ENCODE assay signal across 17 cellular contexts in the genomic region with DNA sequence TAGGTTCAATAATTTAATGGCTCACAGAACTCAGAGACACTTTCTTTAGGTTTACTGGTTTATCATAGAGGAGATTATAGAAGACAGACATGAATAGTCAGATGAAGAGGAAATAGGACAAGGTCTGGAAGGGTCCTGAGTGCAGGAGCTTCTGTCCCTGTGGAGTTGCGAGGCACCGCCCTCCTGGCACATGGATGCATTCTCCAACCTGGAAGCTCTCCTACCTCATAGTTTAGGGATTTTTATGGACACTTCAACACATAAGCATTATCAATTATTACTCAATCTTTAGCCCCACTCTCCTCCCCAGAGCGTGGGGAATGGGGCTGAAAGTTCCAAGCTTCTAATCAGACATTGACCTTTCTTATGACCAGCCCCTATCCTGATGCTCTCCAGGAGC. TPM values are rescaled to one million over a fixed set of nuclear protein-coding genes. Genes with fewer than 3 reads are reported as not detected.
A peak's percentile ranks its signal among the peaks of the same experiment; 100 is the strongest.
DNase-seq lines count a peak whose midpoint lies in the region; ATAC-seq, FAIRE-seq and TF ChIP-seq lines count a peak whose summit lies in the region.
"Had no signal": no experiment of that assay in that cellular context is flagged by ENCODE, and none has a peak within 500 bp of the region (broad histone marks: within the 10 kb centered on the region; RNA-seq: fewer than 3 reads in every experiment).

No MANE protein-coding gene starts in this region.

- no peaks in the 10 kb centered on the region for H3K27me3 ChIP-seq in body of pancreas
- H3K27me3 ChIP-seq in sigmoid colon, result peaks cover 0 to 5% (median 0%) of the 10 kb centered on the region in 3 donors

- no TSS peak for BruUV-seq in Calu3 (replicated peaks; lab: Mats Ljungman, UMichigan)

- H3K4me2 ChIP-seq in A549, result peak overlapping the region; percentile 71

- CTCF ChIA-PET in A549 (lab: Yijun Ruan, JAX), result interaction anchor here (2.1 to 9.7 kb wide), 9 partner anchors 10 to 61 kb away, joined by 5 to 182 read pairs (median 19); a partner anchor contains a TSS
- CTCF ChIA-PET in Calu3 (lab: Charles Lee), result interaction anchor here (1.2 to 1.4 kb wide), 2 partner anchors 13 to 34 kb away, joined by 3 read pairs; no protein-coding TSS in a partner anchor
- CTCF ChIA-PET in GM10248 (lab: Yijun Ruan, JAX), result interaction anchor here (1.1 to 4.3 kb wide), 9 partner anchors 12 to 195 kb away, joined by 3 to 38 read pairs (median 6); no protein-coding TSS in a partner anchor

- peaks cover 78% of the 10 kb centered on the region for H3K4me1 ChIP-seq in A549
- H3K4me1 ChIP-seq in body of pancreas, result peaks cover 77% of the 10 kb centered on the region
- peaks cover 0 to 7% (median 0%) of the 10 kb centered on the region in 4 donors for H3K4me1 ChIP-seq in sigmoid colon

- H3K27ac ChIP-seq in A549 (peak overlapping the region; percentile 82 to 90; a peak in 5 of 6 replicates), body of pancreas (no peak overlapping the region), sigmoid colon (no peak overlapping the region)

- no peak for FAIRE-seq in A549 (lab: Jason Lieb, UNC)
- FAIRE-seq: HepG2, HTR-8/SVneo had no signal

- no peaks in the 10 kb centered on the region for H3K9me3 Mint-ChIP-seq in Calu3 (ENCODE audit: low read depth, unreplicated experiment)
- H3K9me3 Mint-ChIP-seq: CD8-positive, alpha-beta T cell had no signal

- intact Hi-C loops in Calu3 (cut with micrococcal nuclease; ENCODE audit: unreplicated experiment) (no loop called here), body of pancreas (cut with DNase I) (no loop called here), sigmoid colon (cut with DNase I) (no loop called here)

- peaks cover 65% of the 10 kb centered on the region for H3K4me1 Mint-ChIP-seq in Calu3 (ENCODE audit: low read depth, unreplicated experiment)

- H3K36me3 Mint-ChIP-seq in Calu3 (ENCODE audit: insufficient read depth, unreplicated experiment), result peaks cover 16% of the 10 kb centered on the region
- H3K36me3 Mint-ChIP-seq: CD8-positive, alpha-beta T cell had no signal

- POLR2A ChIA-PET in A549 (lab: Yijun Ruan, JAX), result no interaction called here
- POLR2A ChIA-PET in GM10248 (lab: Yijun Ruan, JAX), result no interaction called here

- ATAC-seq in A549 (no peak), body of pancreas (no peak)
- ATAC-seq: CD8-positive, alpha-beta T cell; HepG2 had no signal

- H3K9me3 ChIP-seq in A549, result no peaks in the 10 kb centered on the region
- H3K9me3 ChIP-seq in body of pancreas, result no peaks in the 10 kb centered on the region
- no peaks in the 10 kb centered on the region for H3K9me3 ChIP-seq in sigmoid colon

- H3K36me3 ChIP-seq in body of pancreas (replicated peaks in 1 of 2; ENCODE audit: insufficient read depth in 1 of 2, low read depth in 2 of 2) (no peaks in the 10 kb centered on the region), sigmoid colon (no peaks in the 10 kb centered on the region)

- no peak for TF ChIP-seq RAD21 in A549 (conservative IDR thresholded peaks at IDR 0.05 in 1 of 2, IDR thresholded peaks at IDR 0.05 in 1 of 2)

- no peaks in the 10 kb centered on the region for H3K27me3 Mint-ChIP-seq in Calu3 (ENCODE audit: unreplicated experiment)

- TF ChIP-seq POLR2A in A549 (IDR thresholded peaks at IDR 0.05; ENCODE audit: low read length) (no peak), body of pancreas (IDR thresholded peaks at IDR 0.05) (no peak), sigmoid colon (IDR thresholded peaks at IDR 0.05) (no peak)

- H3K4me3 Mint-ChIP-seq in Calu3 (ENCODE audit: low read depth, unreplicated experiment), result no peak overlapping the region
- H3K4me3 Mint-ChIP-seq: CD8-positive, alpha-beta T cell; HFFc6 had no signal

- no peak for DNase-seq in A549 (ENCODE audit: low read depth in 1 of 2, low spot score in 1 of 2)
- no peak for DNase-seq in Calu3
- peak in 3 of 4 donors; percentile 5 to 6 (median 5) for DNase-seq in body of pancreas
- DNase-seq in sigmoid colon, result peak; percentile 14
- no peak for DNase-seq in GM10248 (ENCODE audit: extremely low spot score)
- no peak for DNase-seq in HuH-7 (ENCODE audit: low spot score)
- DNase-seq in NCI-H2196 treated with DMSO at 0.1 percent for 48 hours (lab: John Stamatoyannopoulos, UW; ENCODE audit: unreplicated experiment), result no peak
- DNase-seq: CD8-positive, alpha-beta T cell; COR-L47; DND-41; GDM1; HCEC 1CT; HFFc6 had no signal

- TF ChIP-seq EP300 in A549 (IDR thresholded peaks at IDR 0.05) (no peak), sigmoid colon (IDR thresholded peaks at IDR 0.05) (no peak)

- WGBS in A549 (ENCODE audit: missing lambda C conversion rate), result 87% methylated on average over 3 of the region's 3 CpGs
- WGBS in body of pancreas, 2 donors, result 85 to 97% methylated on average over 3 of the region's 3 CpGs
- 68 to 87% methylated on average over 3 of the region's 3 CpGs for WGBS in sigmoid colon, 2 donors

- TF ChIP-seq CTCF in A549 (IDR thresholded peaks at IDR 0.05) (no peak), Calu3 (IDR thresholded peaks at IDR 0.05; ENCODE audit: unreplicated experiment) (no peak), body of pancreas (IDR thresholded peaks at IDR 0.05) (no peak), sigmoid colon (IDR thresholded peaks at IDR 0.05) (no peak), GM10248 (IDR thresholded peaks at IDR 0.05; ENCODE audit: control extremely low read depth, extremely low read depth, low read depth, missing control alignments) (no peak)

- H3K4me3 ChIP-seq in A549 (no peak overlapping the region), body of pancreas (no peak overlapping the region), sigmoid colon (no peak overlapping the region)

- peak overlapping the region; percentile 77 for H3K27ac Mint-ChIP-seq in Calu3 (ENCODE audit: unreplicated experiment)
- H3K27ac Mint-ChIP-seq: CD8-positive, alpha-beta T cell; HFFc6 had no signal

TF ChIP-seq in A549, 52 proteins besides CTCF, POLR2A, EP300 and RAD21:
- TF ChIP-seq, protein P1, sequence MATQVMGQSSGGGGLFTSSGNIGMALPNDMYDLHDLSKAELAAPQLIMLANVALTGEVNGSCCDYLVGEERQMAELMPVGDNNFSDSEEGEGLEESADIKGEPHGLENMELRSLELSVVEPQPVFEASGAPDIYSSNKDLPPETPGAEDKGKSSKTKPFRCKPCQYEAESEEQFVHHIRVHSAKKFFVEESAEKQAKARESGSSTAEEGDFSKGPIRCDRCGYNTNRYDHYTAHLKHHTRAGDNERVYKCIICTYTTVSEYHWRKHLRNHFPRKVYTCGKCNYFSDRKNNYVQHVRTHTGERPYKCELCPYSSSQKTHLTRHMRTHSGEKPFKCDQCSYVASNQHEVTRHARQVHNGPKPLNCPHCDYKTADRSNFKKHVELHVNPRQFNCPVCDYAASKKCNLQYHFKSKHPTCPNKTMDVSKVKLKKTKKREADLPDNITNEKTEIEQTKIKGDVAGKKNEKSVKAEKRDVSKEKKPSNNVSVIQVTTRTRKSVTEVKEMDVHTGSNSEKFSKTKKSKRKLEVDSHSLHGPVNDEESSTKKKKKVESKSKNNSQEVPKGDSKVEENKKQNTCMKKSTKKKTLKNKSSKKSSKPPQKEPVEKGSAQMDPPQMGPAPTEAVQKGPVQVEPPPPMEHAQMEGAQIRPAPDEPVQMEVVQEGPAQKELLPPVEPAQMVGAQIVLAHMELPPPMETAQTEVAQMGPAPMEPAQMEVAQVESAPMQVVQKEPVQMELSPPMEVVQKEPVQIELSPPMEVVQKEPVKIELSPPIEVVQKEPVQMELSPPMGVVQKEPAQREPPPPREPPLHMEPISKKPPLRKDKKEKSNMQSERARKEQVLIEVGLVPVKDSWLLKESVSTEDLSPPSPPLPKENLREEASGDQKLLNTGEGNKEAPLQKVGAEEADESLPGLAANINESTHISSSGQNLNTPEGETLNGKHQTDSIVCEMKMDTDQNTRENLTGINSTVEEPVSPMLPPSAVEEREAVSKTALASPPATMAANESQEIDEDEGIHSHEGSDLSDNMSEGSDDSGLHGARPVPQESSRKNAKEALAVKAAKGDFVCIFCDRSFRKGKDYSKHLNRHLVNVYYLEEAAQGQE (IDR thresholded peaks at IDR 0.05), result no peak
- no peak for TF ChIP-seq CHD2 (IDR thresholded peaks at IDR 0.05; ENCODE audit: low read length, partially characterized antibody)
- TF ChIP-seq RNF2 (IDR thresholded peaks at IDR 0.05; ENCODE audit: borderline replicate concordance, low read depth), result no peak
- TF ChIP-seq JUNB (IDR thresholded peaks at IDR 0.05), result no peak
- no peak for TF ChIP-seq ZFP36 (IDR thresholded peaks at IDR 0.05; ENCODE audit: borderline replicate concordance, partially characterized antibody)
TF ChIP-seq in A549: peak in this region for 0.

RNA-seq across cellular contexts. Expression of a gene that starts 12.6 kb away (rescaled TPM):
- polyA plus RNA-seq in A549 (2011; rRNA removed), result 2,033 and 2,623 TPM in 2 replicates
- polyA plus RNA-seq in A549 (2012; cell fraction: cytosol; rRNA removed), result 5,680 and 6,103 TPM in 2 replicates
- 6,979 and 9,418 TPM in 2 replicates for polyA plus RNA-seq in A549 (2012; cell fraction: nucleus; rRNA removed)
- polyA plus RNA-seq in A549 (2017; fragmentation: RNase III; extraction: RNeasy Plus Mini Kit Qiagen cat#74134 plus additional on column Dnase treatment), result 3,055 to 3,652 TPM (median 3,189 TPM) in 3 replicates
- 2,472 and 2,922 TPM in 2 replicates for polyA minus RNA-seq in A549 (2011; rRNA and poly(A)+ RNA removed)
- 2,370 and 2,828 TPM in 2 replicates for total RNA-seq in Calu3 (2022)
- total RNA-seq in body of pancreas, result 100 to 1,000 TPM in 1 of 2 donors, 10 to 100 TPM in 1; 69.2 to 196 TPM
- total RNA-seq in sigmoid colon, result 1 to 10 TPM in 1 of 4 donors, under 1 TPM in 1, not detected in 2; 0.27 to 3.2 TPM
- polyA plus RNA-seq in sigmoid colon, result 10 to 100 TPM in 1 of 3 donors, 1 to 10 TPM in 2; 1.2 to 12.0 (median 2.4) TPM
- total RNA-seq: CD8-positive, alpha-beta T cell; HepG2 had no signal

RNA-seq across cellular contexts. Expression of a gene that starts 28.6 kb away (rescaled TPM):
- polyA plus RNA-seq in A549 (2011; rRNA removed) (59.8 and 63.1 TPM in 2 replicates), A549 (2017; fragmentation: RNase III; extraction: RNeasy Plus Mini Kit Qiagen cat#74134 plus additional on column Dnase treatment) (38.3 to 56.4 TPM (median 46.0 TPM) in 3 replicates), sigmoid colon (under 1 TPM in 2 of 3 donors, not detected in 1; under 0.01 to 0.34 TPM)
- polyA plus RNA-seq in A549 (2012; cell fraction: cytosol; rRNA removed), result 62.9 and 86.5 TPM in 2 replicates
- 87.4 and 102 TPM in 2 replicates for polyA plus RNA-seq in A549 (2012; cell fraction: nucleus; rRNA removed)
- 76.5 and 77.5 TPM in 2 replicates for polyA minus RNA-seq in A549 (2011; rRNA and poly(A)+ RNA removed)
- total RNA-seq in Calu3 (2022) (32.7 and 45.5 TPM in 2 replicates), body of pancreas (10 to 100 TPM; 10.2 to 11.9 TPM), sigmoid colon (not detected)
- total RNA-seq: CD8-positive, alpha-beta T cell had no signal

RNA-seq across cellular contexts. Expression of a gene that starts 54.0 kb away (rescaled TPM):
- polyA plus RNA-seq in A549 (2011; rRNA removed), result 23.5 and 43.0 TPM in 2 replicates
- polyA plus RNA-seq in A549 (2012; cell fraction: cytosol; rRNA removed), result 10.6 and 13.1 TPM in 2 replicates
- polyA plus RNA-seq in A549 (2012; cell fraction: nucleus; rRNA removed), result 73.1 and 148 TPM in 2 replicates
- 331 to 441 TPM (median 378 TPM) in 3 replicates for polyA plus RNA-seq in A549 (2017; fragmentation: RNase III; extraction: RNeasy Plus Mini Kit Qiagen cat#74134 plus additional on column Dnase treatment)
- polyA minus RNA-seq in A549 (2011; rRNA and poly(A)+ RNA removed), result 4.4 and 5.3 TPM in 2 replicates
- total RNA-seq in Calu3 (2022), result 2.6 and 3.6 TPM in 2 replicates
- total RNA-seq in body of pancreas, result 1 to 10 TPM; 1.8 to 8.6 TPM
- not detected for total RNA-seq in sigmoid colon
- polyA plus RNA-seq in sigmoid colon, result under 1 TPM in 2 of 3 donors, not detected in 1; 0.25 to 0.60 TPM
- total RNA-seq: A673, HepG2 had no signal
- polyA plus RNA-seq: CD14-positive monocyte, HepG2 had no signal

Comparison
In these comparisons a context has a peak if more than half of its experiments do, and no peak if none do; other contexts are left out.
1. DNase-seq: peak in body of pancreas (3 of 4) and sigmoid colon (single experiment); none in A549 (0 of 2), Calu3 (single experiment), GM10248 (single experiment), HuH-7 (single experiment) and NCI-H2196 treated with DMSO at 0.1 percent for 48 hours (single experiment).
2. H3K27ac ChIP-seq: peak in A549 (2 of 2); none in body of pancreas (0 of 4) and sigmoid colon (0 of 4).
3. RNA of a gene that starts 12.6 kb away (total RNA-seq): 2,370 to 2,828 TPM in Calu3 and 69.2 to 196 TPM in body of pancreas; 0.27 to 3.2 TPM in sigmoid colon; every median in the first group is over 10 times any median in the second.
4. RNA of a gene that starts 28.6 kb away (total RNA-seq): 32.7 to 45.5 TPM in Calu3 and 10.2 to 11.9 TPM in body of pancreas; not detected in sigmoid colon; every median in the first group is over 10 times any median in the second.